ENCODE assay signal across 11 cellular contexts in the genomic region with DNA sequence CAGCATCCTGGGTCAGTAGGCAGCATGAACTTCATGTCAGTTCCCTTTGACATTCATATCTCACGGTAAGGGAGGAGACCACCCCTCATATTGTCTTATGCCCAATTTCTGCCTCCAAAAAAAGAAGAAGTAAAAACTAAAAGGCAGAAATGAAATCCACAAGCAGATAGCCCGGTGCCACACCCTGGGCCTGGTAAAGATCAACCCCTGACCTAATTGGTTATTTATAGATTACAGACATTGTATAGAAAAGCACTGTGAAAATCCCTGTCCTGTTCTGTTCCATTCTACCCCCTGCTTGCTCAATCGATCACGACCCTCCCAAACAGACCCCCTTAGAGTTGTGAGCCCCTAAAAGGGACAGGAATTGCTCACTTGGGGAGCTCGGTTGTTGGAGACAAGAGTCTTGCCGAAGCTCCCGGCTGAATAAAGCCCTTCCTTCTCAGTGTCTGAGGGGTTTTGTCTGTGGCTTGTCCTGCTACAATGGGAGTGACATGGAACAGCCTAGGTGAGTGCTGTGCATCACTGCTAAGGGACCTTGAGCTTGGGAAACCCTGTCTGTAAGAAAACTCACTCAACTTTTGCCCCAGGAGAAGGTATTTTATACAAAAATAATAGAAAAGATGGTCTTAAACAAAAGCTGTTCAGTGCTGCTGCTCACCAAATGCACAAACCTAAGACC. TPM values are rescaled to one million over a fixed set of nuclear protein-coding genes. Genes with fewer than 3 reads are reported as not detected.
DNase-seq lines count a peak whose midpoint lies in the region; ATAC-seq, FAIRE-seq and TF ChIP-seq lines count a peak whose summit lies in the region.
"Had no signal": no experiment of that assay in that cellular context is flagged by ENCODE, and none has a peak within 500 bp of the region (broad histone marks: within the 10 kb centered on the region; RNA-seq: fewer than 3 reads in every experiment).

No MANE protein-coding gene starts in this region.

- no peak for FAIRE-seq in frontal cortex (lab: Jason Lieb, UNC)

- no peak overlapping the region for H3K4me3 ChIP-seq in ACC112 (ENCODE audit: low read depth, low read length)
- H3K4me3 ChIP-seq in GM12865 (ENCODE audit: low read depth, low read length): peak overlapping the region; percentile 30; the same call in 1 of the 2 replicates
- no peak overlapping the region for H3K4me3 ChIP-seq in muscle layer of colon (ENCODE audit: low read depth in 1 of 2, low read length in 2 of 2)
- H3K4me3 ChIP-seq: mucosa of descending colon had no signal

- H3K79me2 ChIP-seq in ACC112 (ENCODE audit: control insufficient read depth, insufficient read depth, low read length, unreplicated experiment): peaks cover 95% of the 10 kb centered on the region

- no peak for DNase-seq in GM12865 (ENCODE audit: low read depth)
- DNase-seq in activated naive CD4-positive, alpha-beta T cell treated with anti-CD3 and anti-CD28 coated beads, Interleukin-2, amount 50 U/mL, for 72 hours (ENCODE audit: low spot score in 2 of 2): no peak
- DNase-seq in frontal cortex (ENCODE audit: low spot score in 2 of 2): no peak
- no peak for DNase-seq in left lobe of liver (ENCODE audit: low spot score)
- DNase-seq: central memory CD4-positive, alpha-beta T cell; mucosa of descending colon; NCI-H1105 treated with DMSO at 0.1 percent for 48 hours had no signal

- H3K4me1 ChIP-seq in ACC112 (ENCODE audit: control insufficient read depth, insufficient read depth, low read length, unreplicated experiment): peaks cover 75% of the 10 kb centered on the region
- H3K4me1 ChIP-seq in muscle layer of colon (ENCODE audit: insufficient read depth, low read length): peaks cover 86% of the 10 kb centered on the region

- peak overlapping the region; percentile 29 to 96 for H3K27ac Mint-ChIP-seq in activated naive CD4-positive, alpha-beta T cell treated with anti-CD3 and anti-CD28 coated beads, Interleukin-2, amount 50 U/mL, for 72 hours

- TF ChIP-seq CTCF in GM12865 (IDR thresholded peaks at IDR 0.05; ENCODE audit: insufficient read depth, low read depth, low read length, missing control alignments): no peak

- peaks cover 10% of the 10 kb centered on the region for H3K36me3 ChIP-seq in ACC112 (ENCODE audit: insufficient read depth, low read length)
- no peaks in the 10 kb centered on the region for H3K36me3 ChIP-seq in muscle layer of colon (ENCODE audit: insufficient read depth, low read length)

- no peaks in the 10 kb centered on the region for H3K9me3 Mint-ChIP-seq in activated naive CD4-positive, alpha-beta T cell treated with anti-CD3 and anti-CD28 coated beads, Interleukin-2, amount 50 U/mL, for 72 hours

- peaks cover 5 to 67% of the 10 kb centered on the region in 2 donors for H3K36me3 Mint-ChIP-seq in activated naive CD4-positive, alpha-beta T cell treated with anti-CD3 and anti-CD28 coated beads, Interleukin-2, amount 50 U/mL, for 72 hours

- H3K9ac ChIP-seq in muscle layer of colon (ENCODE audit: low read length): no peak overlapping the region

- no peaks in the 10 kb centered on the region for H3K9me3 ChIP-seq in muscle layer of colon (ENCODE audit: low read length)
- H3K9me3 ChIP-seq: mucosa of descending colon had no signal

- no peak overlapping the region for H2AFZ ChIP-seq in ACC112 (ENCODE audit: low read length, unreplicated experiment)

- H3K27ac ChIP-seq in ACC112 (ENCODE audit: low read depth, low read length) (peak overlapping the region; percentile 94), muscle layer of colon (ENCODE audit: low read depth, low read length) (peak overlapping the region; percentile 42)

- ATAC-seq in activated naive CD4-positive, alpha-beta T cell treated with anti-CD3 and anti-CD28 coated beads, Interleukin-2, amount 50 U/mL, for 72 hours: no peak
- ATAC-seq in left lobe of liver: no peak
- ATAC-seq in GM18511 (IDR thresholded peaks at IDR 0.05; ENCODE audit: unreplicated experiment): no peak
- no peak for ATAC-seq in HG03025 (IDR thresholded peaks at IDR 0.05; ENCODE audit: low FRiP score, unreplicated experiment)
- ATAC-seq: mucosa of descending colon had no signal

- H3K27me3 ChIP-seq in ACC112 (ENCODE audit: insufficient read depth, low read length): no peaks in the 10 kb centered on the region
- no peaks in the 10 kb centered on the region for H3K27me3 ChIP-seq in muscle layer of colon (ENCODE audit: control insufficient read depth in 1 of 2, insufficient read depth in 2 of 2, low read length in 2 of 2)

RNA-seq across cellular contexts. Expression of gene NDUFV2, which starts 11.1 kb away (rescaled TPM):
- 100 to 1,000 TPM; 311 to 402 TPM for total RNA-seq in activated naive CD4-positive, alpha-beta T cell treated with anti-CD3 and anti-CD28 coated beads, Interleukin-2, amount 50 U/mL, for 72 hours
- 85.2 TPM for total RNA-seq in frontal cortex
- 151 TPM for total RNA-seq in left lobe of liver

RNA-seq across cellular contexts. Expression of gene ANKRD12, which starts 23.0 kb away (rescaled TPM):
- total RNA-seq in activated naive CD4-positive, alpha-beta T cell treated with anti-CD3 and anti-CD28 coated beads, Interleukin-2, amount 50 U/mL, for 72 hours: 10 to 100 TPM; 63.7 to 72.3 TPM
- total RNA-seq in frontal cortex (135 TPM), left lobe of liver (15.0 TPM)
